8 cellular contexts compared by ENCODE assay signal in the genomic region with DNA sequence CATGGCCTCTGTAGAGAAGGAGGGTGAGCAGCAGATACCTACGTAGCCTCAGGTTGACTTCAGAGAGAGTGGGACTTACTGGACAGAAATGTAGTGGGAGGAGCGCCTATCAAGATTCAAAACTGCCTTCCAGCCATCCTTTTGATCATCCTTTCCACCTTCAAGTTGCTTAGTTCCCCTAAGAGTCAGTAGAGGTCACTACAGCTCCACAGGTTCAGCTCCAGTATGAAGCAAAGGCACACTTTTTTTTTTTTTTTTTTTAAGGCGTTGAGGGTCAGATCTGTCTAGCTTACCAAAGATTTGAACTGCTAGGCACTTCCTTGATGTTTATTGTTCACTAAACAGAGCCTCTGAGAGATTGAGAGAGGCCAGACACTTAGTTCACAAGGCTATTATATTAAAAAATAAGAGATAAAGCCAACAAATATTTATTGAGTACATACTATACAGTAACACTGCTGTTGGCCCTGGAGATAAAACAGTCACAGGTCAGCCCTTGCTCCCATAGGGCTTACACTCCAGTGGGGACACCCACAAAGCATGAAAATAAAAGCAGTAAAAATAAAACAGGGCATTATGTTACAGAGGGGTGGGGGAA. TPM values are rescaled to one million over a fixed set of nuclear protein-coding genes. Genes with fewer than 3 reads are reported as not detected.
DNase-seq lines count a peak whose midpoint lies in the region; ATAC-seq and TF ChIP-seq lines count a peak whose summit lies in the region.

No MANE protein-coding gene starts in this region.

- no peak overlapping the region for H3K4me2 ChIP-seq in GM23338

- H3K4me1 Mint-ChIP-seq in CD8-positive, alpha-beta memory T cell: peaks cover 24 to 29% (median 29%) of the 10 kb centered on the region in 3 donors
- peaks cover 12% of the 10 kb centered on the region for H3K4me1 Mint-ChIP-seq in GM23338
- H3K4me1 Mint-ChIP-seq in activated naive CD4-positive, alpha-beta T cell treated with anti-CD3 and anti-CD28 coated beads for 36 hours (ENCODE audit: low read depth): peaks cover 29% of the 10 kb centered on the region

- no peaks in the 10 kb centered on the region for H3K9me3 Mint-ChIP-seq in CD8-positive, alpha-beta memory T cell
- peaks cover 8% of the 10 kb centered on the region for H3K9me3 Mint-ChIP-seq in GM23338
- H3K9me3 Mint-ChIP-seq in activated naive CD4-positive, alpha-beta T cell treated with anti-CD3 and anti-CD28 coated beads for 36 hours: no peaks in the 10 kb centered on the region

- no peaks in the 10 kb centered on the region for H3K9me3 ChIP-seq in CD8-positive, alpha-beta memory T cell (ENCODE audit: low read length)
- no peaks in the 10 kb centered on the region for H3K9me3 ChIP-seq in gastroesophageal sphincter

- H2AFZ ChIP-seq in GM23338: no peak overlapping the region

- TF ChIP-seq CTCF in GM23338 (conservative IDR thresholded peaks at IDR 0.05; ENCODE audit: low read depth in 2 of 2) (peak; percentile 80 to 87), gastroesophageal sphincter (IDR thresholded peaks at IDR 0.05) (peak in 3 of 4 experiments; percentile 65 to 74 (median 69))

- peak; percentile 17 for ATAC-seq in GM23338
- no peak for ATAC-seq in gastroesophageal sphincter
- no peak for ATAC-seq in GM21786 (IDR thresholded peaks at IDR 0.05; ENCODE audit: unreplicated experiment)

- H3K4me3 ChIP-seq in CD8-positive, alpha-beta memory T cell (ENCODE audit: low read length): no peak overlapping the region
- no peak overlapping the region for H3K4me3 ChIP-seq in GM23338
- H3K4me3 ChIP-seq in gastroesophageal sphincter: no peak overlapping the region

- H3K27me3 Mint-ChIP-seq in CD8-positive, alpha-beta memory T cell: peaks cover 0 to 1% of the 10 kb centered on the region in 2 donors
- H3K27me3 Mint-ChIP-seq in GM23338 (ENCODE audit: insufficient read depth, low read depth, poor library complexity): peaks cover 33% of the 10 kb centered on the region
- H3K27me3 Mint-ChIP-seq in activated naive CD4-positive, alpha-beta T cell treated with anti-CD3 and anti-CD28 coated beads for 36 hours (ENCODE audit: low read depth): no peaks in the 10 kb centered on the region

- peaks cover 31% of the 10 kb centered on the region for H3K36me3 ChIP-seq in CD8-positive, alpha-beta memory T cell (ENCODE audit: insufficient read depth, low read length)
- H3K36me3 ChIP-seq in GM23338 (ENCODE audit: insufficient read depth): no peaks in the 10 kb centered on the region
- H3K36me3 ChIP-seq in gastroesophageal sphincter: peaks cover 0 to 45% of the 10 kb centered on the region in 2 donors

- H3K79me2 ChIP-seq in GM23338 (replicated peaks; ENCODE audit: insufficient read depth): no peaks in the 10 kb centered on the region

- POLR2A ChIA-PET in CD8-positive, alpha-beta memory T cell (lab: Charles Lee): interaction anchor here (0.6 to 1.2 kb wide), 4 partner anchors 9 to 77 kb away, joined by 3 to 5 read pairs (median 3); no protein-coding TSS in a partner anchor

- peak in 4 of 5 donors; percentile 21 to 64 (median 60) for DNase-seq in CD8-positive, alpha-beta memory T cell
- DNase-seq in GM23338 (ENCODE audit: low spot score) (peak; percentile 84), NCI-H774 (lab: John Stamatoyannopoulos, UW) (peak; percentile 15), putamen (ENCODE audit: low spot score) (peak; percentile 54), NCI-H187 treated with DMSO at 0.1 percent for 48 hours (lab: John Stamatoyannopoulos, UW) (no peak)
- peak; percentile 63 for DNase-seq in activated naive CD4-positive, alpha-beta T cell treated with anti-CD3 and anti-CD28 coated beads for 36 hours

- intact Hi-C loops in activated naive CD4-positive, alpha-beta T cell treated with anti-CD3 and anti-CD28 coated beads for 36 hours (cut with micrococcal nuclease): loop anchor here (1.0 kb wide), 6 partner anchors 38 to 170 kb away; no protein-coding TSS in a partner anchor

- CTCF ChIA-PET in CD8-positive, alpha-beta memory T cell (lab: Charles Lee): interaction anchor here (0.7 to 10.3 kb wide), 20 partner anchors 9 to 145 kb away, joined by 3 to 180 read pairs (median 4); no protein-coding TSS in a partner anchor
- CTCF ChIA-PET in activated naive CD4-positive, alpha-beta T cell treated with anti-CD3 and anti-CD28 coated beads for 36 hours (lab: Charles Lee): interaction anchor here (0.6 to 2.6 kb wide), 16 partner anchors 9 to 169 kb away, joined by 3 to 58 read pairs (median 4); a partner anchor contains a TSS

- no peaks in the 10 kb centered on the region for H3K9me2 ChIP-seq in GM23338 (ENCODE audit: insufficient read depth)

- H3K4me1 ChIP-seq in CD8-positive, alpha-beta memory T cell (ENCODE audit: insufficient read depth, low read length): peaks cover 30% of the 10 kb centered on the region
- H3K4me1 ChIP-seq in GM23338 (ENCODE audit: insufficient read depth): no peaks in the 10 kb centered on the region
- peaks cover 0 to 30% (median 16%) of the 10 kb centered on the region in 3 donors for H3K4me1 ChIP-seq in gastroesophageal sphincter

- peak overlapping the region in 2 of 7 donors; percentile 29 to 57 for H3K4me3 Mint-ChIP-seq in CD8-positive, alpha-beta memory T cell
- no peak overlapping the region; the same call in 2 of the 3 replicates for H3K4me3 Mint-ChIP-seq in GM23338
- no peak overlapping the region for H3K4me3 Mint-ChIP-seq in activated naive CD4-positive, alpha-beta T cell treated with anti-CD3 and anti-CD28 coated beads for 36 hours

- H4K20me1 ChIP-seq in GM23338 (replicated peaks; ENCODE audit: insufficient read depth): no peaks in the 10 kb centered on the region; the same call in 1 of the 2 replicates

- H3K27me3 ChIP-seq in CD8-positive, alpha-beta memory T cell (ENCODE audit: insufficient read depth, low read length, poor library complexity, severe bottlenecking): no peaks in the 10 kb centered on the region
- H3K27me3 ChIP-seq in GM23338 (ENCODE audit: insufficient read depth): peaks cover 41% of the 10 kb centered on the region
- H3K27me3 ChIP-seq in gastroesophageal sphincter: no peaks in the 10 kb centered on the region

- TF ChIP-seq EP300 in gastroesophageal sphincter (IDR thresholded peaks at IDR 0.05): no peak

- peaks cover 4% of the 10 kb centered on the region; the same call in 1 of the 2 replicates for H3F3A ChIP-seq in GM23338 (replicated peaks; ENCODE audit: low read depth)

- no peak overlapping the region for H3K27ac ChIP-seq in CD8-positive, alpha-beta memory T cell (ENCODE audit: low read depth, low read length)
- H3K27ac ChIP-seq in GM23338 (ENCODE audit: low read depth) (no peak overlapping the region), gastroesophageal sphincter (peak overlapping the region in 1 of 4 donors; percentile 26)

- H3K27ac Mint-ChIP-seq in CD8-positive, alpha-beta memory T cell: peak overlapping the region in 7 of 8 donors; percentile 13 to 88 (median 78)
- no peak overlapping the region for H3K27ac Mint-ChIP-seq in GM23338
- peak overlapping the region; percentile 65 for H3K27ac Mint-ChIP-seq in activated naive CD4-positive, alpha-beta T cell treated with anti-CD3 and anti-CD28 coated beads for 36 hours

- 0 to 41% methylated on average over 1 to 3 of the region's 3 CpGs for WGBS in gastroesophageal sphincter (ENCODE audit: low coverage in 1 of 2), 2 donors

- no peak for TF ChIP-seq POLR2A in gastroesophageal sphincter (IDR thresholded peaks at IDR 0.05)

- peaks cover 5 to 48% (median 8%) of the 10 kb centered on the region in 3 donors for H3K36me3 Mint-ChIP-seq in CD8-positive, alpha-beta memory T cell
- no peaks in the 10 kb centered on the region; the same call in 2 of the 3 replicates for H3K36me3 Mint-ChIP-seq in GM23338 (ENCODE audit: low read depth)
- peaks cover 22% of the 10 kb centered on the region for H3K36me3 Mint-ChIP-seq in activated naive CD4-positive, alpha-beta T cell treated with anti-CD3 and anti-CD28 coated beads for 36 hours (ENCODE audit: low read depth)

TF ChIP-seq in GM23338, 12 proteins besides CTCF, POLR2A, EP300 and RAD21 (continues in another document):
- TF ChIP-seq POLR2AphosphoS5 (IDR thresholded peaks at IDR 0.05; ENCODE audit: low read depth): no peak
- no peak for TF ChIP-seq ZNF331 (CRISPR knock-in tag; IDR thresholded peaks at IDR 0.05; ENCODE audit: low read depth)
- no peak for TF ChIP-seq EZH2phosphoT487 (IDR thresholded peaks at IDR 0.05; ENCODE audit: unreplicated experiment)

RNA-seq across cellular contexts. Expression of a gene that starts 3.1 kb away (rescaled TPM):
- total RNA-seq in CD8-positive, alpha-beta memory T cell: 1 to 10 TPM; 4.4 to 4.8 TPM
- polyA plus RNA-seq in CD8-positive, alpha-beta memory T cell: 3.3 TPM
- total RNA-seq in GM23338 (2014; rRNA removed; shearing (Covaris generic)): 0.66 and 1.4 TPM in 2 replicates
- polyA plus RNA-seq in GM23338 (2016; fragmentation: Nextera tagmentation; extraction: Ambion mirVana): 0.35 and 0.42 TPM in 2 replicates
- total RNA-seq in activated naive CD4-positive, alpha-beta T cell treated with anti-CD3 and anti-CD28 coated beads for 36 hours: 1 to 10 TPM; 3.1 to 3.8 TPM
- total RNA-seq in gastroesophageal sphincter: 1 to 10 TPM; 1.6 to 5.4 (median 2.1) TPM

RNA-seq across cellular contexts. Expression of a gene that starts 16.6 kb away (rescaled TPM):
- 1 to 10 TPM; 5.6 to 6.7 TPM for total RNA-seq in CD8-positive, alpha-beta memory T cell
- not detected for polyA plus RNA-seq in CD8-positive, alpha-beta memory T cell
- total RNA-seq in GM23338 (2014; rRNA removed; shearing (Covaris generic)): 0.47 and 1.0 TPM in 2 replicates
- polyA plus RNA-seq in GM23338 (2016; fragmentation: Nextera tagmentation; extraction: Ambion mirVana): 0.45 and 1.0 TPM in 2 replicates
- 1 to 10 TPM; 2.2 TPM for total RNA-seq in activated naive CD4-positive, alpha-beta T cell treated with anti-CD3 and anti-CD28 coated beads for 36 hours
- total RNA-seq in gastroesophageal sphincter: 1 to 10 TPM in 1 of 4 donors, under 1 TPM in 1, not detected in 2; 0.58 to 1.3 TPM

RNA-seq across cellular contexts. Expression of a gene that starts 18.7 kb away (rescaled TPM):
- 100 to 1,000 TPM; 158 TPM for total RNA-seq in CD8-positive, alpha-beta memory T cell
- 272 TPM for polyA plus RNA-seq in CD8-positive, alpha-beta memory T cell
- 45.2 and 52.4 TPM in 2 replicates for total RNA-seq in GM23338 (2014; rRNA removed; shearing (Covaris generic))
- 211 and 234 TPM in 2 replicates for polyA plus RNA-seq in GM23338 (2016; fragmentation: Nextera tagmentation; extraction: Ambion mirVana)
- 100 to 1,000 TPM; 162 to 172 TPM for total RNA-seq in activated naive CD4-positive, alpha-beta T cell treated with anti-CD3 and anti-CD28 coated beads for 36 hours
- 10 to 100 TPM; 20.9 to 44.2 (median 29.0) TPM for total RNA-seq in gastroesophageal sphincter

RNA-seq across cellular contexts. Expression of a gene that starts 19.0 kb away (rescaled TPM):
- total RNA-seq in CD8-positive, alpha-beta memory T cell: 10 to 100 TPM; 44.3 to 46.8 TPM
- 12.0 TPM for polyA plus RNA-seq in CD8-positive, alpha-beta memory T cell
- total RNA-seq in GM23338 (2014; rRNA removed; shearing (Covaris generic)): 18.4 and 18.5 TPM in 2 replicates
- 16.3 and 17.8 TPM in 2 replicates for polyA plus RNA-seq in GM23338 (2016; fragmentation: Nextera tagmentation; extraction: Ambion mirVana)
- total RNA-seq in activated naive CD4-positive, alpha-beta T cell treated with anti-CD3 and anti-CD28 coated beads for 36 hours: 10 to 100 TPM; 49.3 to 56.3 TPM
- 10 to 100 TPM; 15.6 to 31.8 (median 18.2) TPM for total RNA-seq in gastroesophageal sphincter

RNA-seq across cellular contexts. Expression of a gene that starts 24.4 kb away (rescaled TPM):
- 100 to 1,000 TPM; 116 to 123 TPM for total RNA-seq in CD8-positive, alpha-beta memory T cell
- polyA plus RNA-seq in CD8-positive, alpha-beta memory T cell: 20.1 TPM
- total RNA-seq in GM23338 (2014; rRNA removed; shearing (Covaris generic)): 9.7 and 12.3 TPM in 2 replicates
- 2.9 and 3.0 TPM in 2 replicates for polyA plus RNA-seq in GM23338 (2016; fragmentation: Nextera tagmentation; extraction: Ambion mirVana)
- 100 to 1,000 TPM; 180 to 185 TPM for total RNA-seq in activated naive CD4-positive, alpha-beta T cell treated with anti-CD3 and anti-CD28 coated beads for 36 hours
- 100 to 1,000 TPM in 3 of 4 donors, 10 to 100 TPM in 1; 56.7 to 134 (median 120) TPM for total RNA-seq in gastroesophageal sphincter
